Comparison of ENCODE assay signal across 8 cellular contexts in the genomic region with DNA sequence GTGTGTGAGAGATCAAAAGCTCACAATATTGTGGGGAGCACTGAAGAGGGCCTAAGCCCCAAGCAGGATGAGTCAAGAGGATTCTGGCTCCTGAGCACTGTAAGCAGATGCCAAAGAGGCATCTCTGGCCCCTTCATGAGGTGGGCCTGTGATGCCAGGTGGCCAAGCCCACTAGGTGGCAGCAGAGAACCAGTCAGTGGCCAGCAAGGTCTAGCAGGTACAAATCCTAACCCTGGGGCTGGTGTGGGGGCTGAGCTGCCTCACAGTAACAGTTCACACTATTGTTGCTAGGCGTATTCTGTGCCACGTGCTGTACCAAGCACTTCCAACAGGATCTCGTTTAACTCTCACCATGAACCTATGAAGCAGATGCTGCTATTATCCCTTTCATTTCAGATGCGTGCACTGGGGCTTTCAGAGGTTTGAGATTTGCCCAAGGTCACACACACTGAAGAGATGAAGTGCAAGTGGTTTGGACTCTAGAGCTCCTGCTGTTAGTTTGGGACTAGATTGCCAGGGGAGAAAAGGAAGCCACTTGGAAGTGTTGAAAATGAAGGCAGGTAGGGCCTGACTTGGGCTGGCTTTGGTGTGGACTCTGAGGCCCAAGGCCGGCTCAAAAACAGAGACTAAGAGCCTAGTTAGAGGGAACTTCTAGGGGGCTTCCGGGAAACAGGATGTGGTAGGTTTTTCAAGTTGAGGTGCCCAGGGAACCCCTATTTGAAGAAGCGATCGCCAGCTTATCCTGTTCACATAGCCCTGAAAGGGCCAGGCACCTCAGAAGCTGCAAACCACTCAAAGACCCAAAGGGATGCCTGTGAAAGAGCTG. TPM values are rescaled to one million over a fixed set of nuclear protein-coding genes. Genes with fewer than 3 reads are reported as not detected.
DNase-seq lines count a peak whose midpoint lies in the region; ATAC-seq and TF ChIP-seq lines count a peak whose summit lies in the region.

No MANE protein-coding gene starts in this region.

- CTCF ChIA-PET in AG04449 (lab: Yijun Ruan, JAX) (interaction anchor here (0.6 to 7.8 kb wide), 47 partner anchors 9 to 800 kb away, joined by 3 to 118 read pairs (median 4); a partner anchor contains a TSS), MCF 10A (lab: Yijun Ruan, JAX) (interaction anchor here (0.5 to 7.5 kb wide), 72 partner anchors 9 to 1807 kb away, joined by 3 to 83 read pairs (median 4); a partner anchor contains a TSS)

- H3K9me3 Mint-ChIP-seq in MCF 10A (ENCODE audit: unreplicated experiment) = no peaks in the 10 kb centered on the region

- no peak overlapping the region for H3K4me3 ChIP-seq in AG04449 (ENCODE audit: low read depth, low read length)
- no peak overlapping the region for H3K4me3 ChIP-seq in WERI-Rb-1 (ENCODE audit: low read depth, low read length)
- H3K4me3 ChIP-seq in kidney epithelial cell (ENCODE audit: low read depth, low read length) = no peak overlapping the region

- no peak overlapping the region for H3K27ac Mint-ChIP-seq in MCF 10A (ENCODE audit: low read depth, unreplicated experiment)

- TF ChIP-seq CTCF in AG04449 (IDR thresholded peaks at IDR 0.05; ENCODE audit: insufficient read depth, low read length, missing control alignments) = peak; percentile 95
- TF ChIP-seq CTCF in WERI-Rb-1 (IDR thresholded peaks at IDR 0.05; ENCODE audit: low read depth, low read length) = peak; percentile 97
- TF ChIP-seq CTCF in MCF 10A (IDR thresholded peaks at IDR 0.05; ENCODE audit: unreplicated experiment) = peak; percentile 93
- peak; percentile 97 for TF ChIP-seq CTCF in kidney epithelial cell (IDR thresholded peaks at IDR 0.05; ENCODE audit: insufficient read depth, low read length, poor library complexity, severe bottlenecking)

- H3K27ac ChIP-seq in WERI-Rb-1 = peak overlapping the region; percentile 5; the same call in 1 of the 2 replicates

- no peak overlapping the region for H3K4me3 Mint-ChIP-seq in MCF 10A (ENCODE audit: unreplicated experiment)

- peaks cover 7% of the 10 kb centered on the region for H3K4me1 Mint-ChIP-seq in MCF 10A (ENCODE audit: insufficient read depth, unreplicated experiment)

- intact Hi-C loops in MCF 10A (cut with micrococcal nuclease) = loop anchor here (1.0 to 5.0 kb wide), 6 partner anchors 87 to 420 kb away; a partner anchor contains a TSS

- ATAC-seq in GM18508 (IDR thresholded peaks at IDR 0.05; ENCODE audit: insufficient read depth, unreplicated experiment) (peak; percentile 92), HG02938 (IDR thresholded peaks at IDR 0.05; ENCODE audit: unreplicated experiment) (peak; percentile 91)

- DNase-seq in AG04449 (ENCODE audit: low read depth, low spot score) = no peak
- DNase-seq in NCI-H2081 (lab: John Stamatoyannopoulos, UW) = peak; percentile 83
- peak; percentile 91 for DNase-seq in WERI-Rb-1
- DNase-seq in MCF 10A (ENCODE audit: unreplicated experiment) = peak; percentile 78
- DNase-seq in kidney epithelial cell (ENCODE audit: low read depth) = peak; percentile 29
- peak; percentile 63 for DNase-seq in stimulated activated CD4-positive, alpha-beta T cell treated with anti-CD3 and anti-CD28 coated beads, Interleukin-2, amount 100 ng/mL, for 4 hours (ENCODE audit: low read depth)

- H3K36me3 Mint-ChIP-seq in MCF 10A (ENCODE audit: insufficient read depth, unreplicated experiment) = no peaks in the 10 kb centered on the region

- H3K27me3 ChIP-seq in WERI-Rb-1 (ENCODE audit: insufficient read depth, low read depth, severe bottlenecking) = no peaks in the 10 kb centered on the region
- H3K27me3 ChIP-seq in kidney epithelial cell (ENCODE audit: control insufficient read depth, insufficient read depth, low read length) = no peaks in the 10 kb centered on the region

- POLR2A ChIA-PET in AG04449 (lab: Yijun Ruan, JAX) (no interaction called here), MCF 10A (lab: Yijun Ruan, JAX) (interaction anchor here (0.8 to 2.0 kb wide), 3 partner anchors 25 to 168 kb away, joined by 3 to 8 read pairs (median 3); no protein-coding TSS in a partner anchor)

- H3K36me3 ChIP-seq in WERI-Rb-1 (no peaks in the 10 kb centered on the region), kidney epithelial cell (ENCODE audit: control insufficient read depth, insufficient read depth, low read length) (no peaks in the 10 kb centered on the region)

- BruUV-seq in MCF 10A (replicated peaks; lab: Mats Ljungman, UMichigan) = no TSS peak

- no peaks in the 10 kb centered on the region for H3K9me3 ChIP-seq in WERI-Rb-1 (ENCODE audit: severe bottlenecking)

- H3K27me3 Mint-ChIP-seq in MCF 10A (ENCODE audit: insufficient read depth, unreplicated experiment) = peaks cover 16% of the 10 kb centered on the region

RNA-seq across cellular contexts. Expression of a gene that starts 4.4 kb away (rescaled TPM):
- not detected in 2 replicates for total RNA-seq in MCF 10A (2022)
- not detected in 2 replicates for total RNA-seq in kidney epithelial cell

RNA-seq across cellular contexts. Expression of a gene that starts 53.4 kb away (rescaled TPM):
- 13.6 and 17.2 TPM in 2 replicates for total RNA-seq in MCF 10A (2022)
- total RNA-seq in kidney epithelial cell = 9.4 and 10.2 TPM in 2 replicates
